1 cellular context compared by ENCODE assay signal in genomic region chr15:44447772-44448376, GRCh38.
TF ChIP-seq lines count a peak whose summit lies in the region.

No MANE protein-coding gene starts in this region.

TF ChIP-seq in GM12878, 131 proteins besides CTCF, POLR2A, EP300 and RAD21:
- TF ChIP-seq SP1 (IDR thresholded peaks at IDR 0.05; ENCODE audit: low read depth, low read length) = no peak
- TF ChIP-seq USF2 (IDR thresholded peaks at IDR 0.05; ENCODE audit: borderline replicate concordance, low read depth, low read length) = no peak
TF ChIP-seq in GM12878: peak in this region for 0.
